In genomic region chr12:7989827-7990491, GRCh38 we compare ENCODE assay signal across 8 cellular contexts.
DNase-seq lines count a peak whose midpoint lies in the region; ATAC-seq and TF ChIP-seq lines count a peak whose summit lies in the region.

No MANE protein-coding gene starts in this region.

- H3K9me3 ChIP-seq in effector memory CD4-positive, alpha-beta T cell (ENCODE audit: control insufficient read depth, low read length): no peaks in the 10 kb centered on the region

- peak; percentile 19 for DNase-seq in activated CD4-positive, CD25-positive, alpha-beta regulatory T cell treated with anti-CD3 and anti-CD28 coated beads, Interleukin-2, amount 50 U/mL, for 16 hours (ENCODE audit: low read depth, low spot score)
- DNase-seq in effector memory CD4-positive, alpha-beta T cell: peak; percentile 34 to 59 (median 58)
- DNase-seq in stimulated activated CD4-positive, alpha-beta T cell treated with anti-CD3 and anti-CD28 coated beads, Interleukin-15, amount 100 ng/mL, for 48 hours (ENCODE audit: low read depth in 2 of 2): peak; percentile 74 to 81
- DNase-seq in DMS 273 (lab: John Stamatoyannopoulos, UW; ENCODE audit: unreplicated experiment) (no peak), GM10266 (ENCODE audit: extremely low spot score) (no peak), NCI-H2196 treated with DMSO at 0.1 percent for 48 hours (lab: John Stamatoyannopoulos, UW; ENCODE audit: unreplicated experiment) (no peak)

- no peaks in the 10 kb centered on the region for H3K27me3 ChIP-seq in effector memory CD4-positive, alpha-beta T cell (replicated peaks; ENCODE audit: control insufficient read depth, insufficient read depth, low read length, poor library complexity, severe bottlenecking)

- H3K4me3 ChIP-seq in effector memory CD4-positive, alpha-beta T cell (ENCODE audit: insufficient read depth, low read depth, low read length, poor library complexity, severe bottlenecking): peak overlapping the region; percentile 10

- TF ChIP-seq CTCF in GM10266 (IDR thresholded peaks at IDR 0.05; ENCODE audit: control insufficient read depth, insufficient read depth, low read depth, missing control alignments): no peak

- H3K36me3 ChIP-seq in effector memory CD4-positive, alpha-beta T cell (ENCODE audit: control insufficient read depth, insufficient read depth, low read length): no peaks in the 10 kb centered on the region

- peak; percentile 42 for ATAC-seq in HG02678 (IDR thresholded peaks at IDR 0.05; ENCODE audit: unreplicated experiment)
- ATAC-seq in HG03097 (IDR thresholded peaks at IDR 0.05; ENCODE audit: low FRiP score, unreplicated experiment): no peak

- peak overlapping the region; percentile 49 for H3K27ac ChIP-seq in effector memory CD4-positive, alpha-beta T cell (ENCODE audit: insufficient read depth, low read length, poor library complexity, severe bottlenecking)

- H3K4me1 ChIP-seq in effector memory CD4-positive, alpha-beta T cell (ENCODE audit: control insufficient read depth, insufficient read depth, low read length, poor library complexity, severe bottlenecking): peaks cover 30% of the 10 kb centered on the region

Comparison
In these comparisons a context has a peak if more than half of its experiments do, and no peak if none do; other contexts are left out.
1. DNase-seq: peak in activated CD4-positive, CD25-positive, alpha-beta regulatory T cell treated with anti-CD3 and anti-CD28 coated beads, Interleukin-2, amount 50 U/mL, for 16 hours (single experiment), effector memory CD4-positive, alpha-beta T cell (3 of 3) and stimulated activated CD4-positive, alpha-beta T cell treated with anti-CD3 and anti-CD28 coated beads, Interleukin-15, amount 100 ng/mL, for 48 hours (2 of 2); none in DMS 273 (single experiment), GM10266 (single experiment) and NCI-H2196 treated with DMSO at 0.1 percent for 48 hours (single experiment).